26 cellular contexts compared by ENCODE assay signal in the genomic region with DNA sequence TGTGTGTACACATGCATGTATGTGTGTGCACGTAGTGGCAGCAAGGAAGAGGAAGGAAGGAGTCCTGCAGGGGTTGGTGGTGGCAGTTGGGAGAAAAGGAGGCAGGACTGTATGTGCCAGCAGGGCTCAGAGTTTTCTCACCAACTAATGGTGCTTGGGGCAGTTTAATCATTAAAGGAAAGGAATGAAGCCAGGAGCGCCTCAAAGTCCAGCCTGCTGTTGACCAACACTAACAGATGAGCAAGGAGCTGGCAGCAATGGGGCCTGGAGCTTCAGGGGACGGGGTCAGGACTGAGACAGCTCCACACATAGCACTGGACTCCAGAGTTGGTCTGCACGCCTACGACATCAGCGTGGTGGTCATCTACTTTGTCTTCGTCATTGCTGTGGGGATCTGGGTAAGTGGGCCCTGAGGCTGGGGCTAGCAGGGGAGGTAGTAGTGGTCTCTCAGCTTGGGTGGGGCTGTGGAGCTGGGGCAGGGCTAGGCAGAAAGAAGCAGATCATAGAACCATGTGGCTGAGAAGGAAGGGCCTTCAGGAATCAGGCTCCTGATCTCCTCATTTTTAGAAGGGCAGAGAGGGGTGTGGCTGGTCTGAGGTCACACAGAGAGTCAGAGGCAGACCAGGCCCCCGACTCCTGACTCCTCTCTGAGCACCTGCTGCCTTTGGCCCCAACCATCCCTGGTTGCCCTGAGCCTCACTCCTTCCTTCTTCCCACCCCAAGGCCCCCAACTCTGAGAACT. TPM values are rescaled to one million over a fixed set of nuclear protein-coding genes. Genes with fewer than 3 reads are reported as not detected.
DNase-seq lines count a peak whose midpoint lies in the region; ATAC-seq and TF ChIP-seq lines count a peak whose summit lies in the region.
"Had no signal": no experiment of that assay in that cellular context is flagged by ENCODE, and none has a peak within 500 bp of the region (broad histone marks: within the 10 kb centered on the region; RNA-seq: fewer than 3 reads in every experiment).

Gene SLC5A9, plus strand, starts transcription at position 216 of the 742 bp plus-strand sequence. Its CDS starts 21 bp downstream, at position 237.

- no peak for DNase-seq in activated naive CD8-positive, alpha-beta T cell treated with anti-CD3 and anti-CD28 coated beads, Interleukin-2, amount 10 ng/mL, durations not matched to agents 7 days and 5 days
- no peak for DNase-seq in activated naive CD8-positive, alpha-beta T cell treated with anti-CD3 and anti-CD28 coated beads, Interleukin-2, amount 50 U/mL, for 24 hours
- DNase-seq in kidney tubule cell (ENCODE audit: low spot score) (peak; percentile 72), mucosa of gallbladder (ENCODE audit: low spot score) (peak; percentile 83), omental fat pad (ENCODE audit: low spot score) (no peak), DMS114 treated with DMSO at 0.1 percent for 48 hours (lab: John Stamatoyannopoulos, UW; ENCODE audit: unreplicated experiment) (no peak)
- DNase-seq: activated CD4-positive, alpha-beta T cell treated with anti-CD3 and anti-CD28 coated beads, Interleukin-2, amount 10 ng/mL, durations not matched to agents 24 days and 14 days; activated naive CD4-positive, alpha-beta T cell treated with anti-CD3 and anti-CD28 coated beads for 36 hours; activated T-cell treated with anti-CD3 and anti-CD28 coated beads, Interleukin-2, amount 50 U/mL, for 48 hours; amygdala; CD8-positive, alpha-beta T cell; cortex of kidney; GDM1; Karpas-422; natural killer cell; NCI-H187 treated with DMSO at 0.1 percent for 48 hours; ovary; SK-N-SH; T-helper 2 cell; thyroid gland had no signal

- H3K36me3 Mint-ChIP-seq in activated naive CD8-positive, alpha-beta T cell treated with anti-CD3 and anti-CD28 coated beads, Interleukin-2, amount 10 ng/mL, durations not matched to agents 7 days and 5 days = peaks cover 2% of the 10 kb centered on the region
- no peaks in the 10 kb centered on the region for H3K36me3 Mint-ChIP-seq in activated naive CD8-positive, alpha-beta T cell treated with anti-CD3 and anti-CD28 coated beads, Interleukin-2, amount 50 U/mL, for 24 hours (ENCODE audit: low read depth)
- H3K36me3 Mint-ChIP-seq: CD8-positive, alpha-beta T cell; mesothelial cell of epicardium; natural killer cell had no signal

- no peak within 1 kb of the TSS for H3K4me3 Mint-ChIP-seq in activated naive CD8-positive, alpha-beta T cell treated with anti-CD3 and anti-CD28 coated beads, Interleukin-2, amount 10 ng/mL, durations not matched to agents 7 days and 5 days
- no peak within 1 kb of the TSS for H3K4me3 Mint-ChIP-seq in activated naive CD8-positive, alpha-beta T cell treated with anti-CD3 and anti-CD28 coated beads, Interleukin-2, amount 50 U/mL, for 24 hours
- H3K4me3 Mint-ChIP-seq: activated CD4-positive, alpha-beta T cell treated with anti-CD3 and anti-CD28 coated beads, Interleukin-2, amount 10 ng/mL, durations not matched to agents 24 days and 14 days; activated naive CD4-positive, alpha-beta T cell treated with anti-CD3 and anti-CD28 coated beads for 36 hours; CD8-positive, alpha-beta T cell; GM23338; mesothelial cell of epicardium; natural killer cell; stimulated activated naive CD8-positive, alpha-beta T cell treated with anti-CD3 and anti-CD28 coated beads, Interleukin-15, Interleukin-2, amounts not matched to agents 100 ng/mL and 50 ng/mL, for 24 hours had no signal

- no peak for ATAC-seq in activated naive CD8-positive, alpha-beta T cell treated with anti-CD3 and anti-CD28 coated beads, Interleukin-2, amount 10 ng/mL, durations not matched to agents 7 days and 5 days (ENCODE audit: low read depth)
- ATAC-seq in activated naive CD8-positive, alpha-beta T cell treated with anti-CD3 and anti-CD28 coated beads, Interleukin-2, amount 50 U/mL, for 24 hours = no peak
- ATAC-seq in omental fat pad (ENCODE audit: low FRiP score) (no peak), HG03439 (IDR thresholded peaks at IDR 0.05; ENCODE audit: unreplicated experiment) (no peak), GM18517 (IDR thresholded peaks at IDR 0.05; ENCODE audit: unreplicated experiment) (no peak)
- ATAC-seq: CD8-positive, alpha-beta T cell; gastroesophageal sphincter; GM23338; natural killer cell had no signal

- peaks cover 3% of the 10 kb centered on the region for H3K4me1 Mint-ChIP-seq in activated naive CD8-positive, alpha-beta T cell treated with anti-CD3 and anti-CD28 coated beads, Interleukin-2, amount 10 ng/mL, durations not matched to agents 7 days and 5 days
- H3K4me1 Mint-ChIP-seq in activated naive CD8-positive, alpha-beta T cell treated with anti-CD3 and anti-CD28 coated beads, Interleukin-2, amount 50 U/mL, for 24 hours = no peaks in the 10 kb centered on the region
- H3K4me1 Mint-ChIP-seq: activated CD4-positive, alpha-beta T cell treated with anti-CD3 and anti-CD28 coated beads, Interleukin-2, amount 10 ng/mL, durations not matched to agents 24 days and 14 days; mesothelial cell of epicardium had no signal

- POLR2A ChIA-PET in activated naive CD8-positive, alpha-beta T cell treated with anti-CD3 and anti-CD28 coated beads, Interleukin-2, amount 10 ng/mL, durations not matched to agents 7 days and 5 days (lab: Charles Lee) = no interaction called here

- H3K27ac Mint-ChIP-seq in activated naive CD8-positive, alpha-beta T cell treated with anti-CD3 and anti-CD28 coated beads, Interleukin-2, amount 10 ng/mL, durations not matched to agents 7 days and 5 days = peak within 1 kb of the TSS; percentile 22
- no peak within 1 kb of the TSS for H3K27ac Mint-ChIP-seq in activated naive CD8-positive, alpha-beta T cell treated with anti-CD3 and anti-CD28 coated beads, Interleukin-2, amount 50 U/mL, for 24 hours
- H3K27ac Mint-ChIP-seq: activated CD4-positive, alpha-beta T cell treated with anti-CD3 and anti-CD28 coated beads, Interleukin-2, amount 10 ng/mL, durations not matched to agents 24 days and 14 days; activated naive CD4-positive, alpha-beta T cell treated with anti-CD3 and anti-CD28 coated beads for 36 hours; CD8-positive, alpha-beta T cell; GM23338; mesothelial cell of epicardium; stimulated activated naive CD8-positive, alpha-beta T cell treated with anti-CD3 and anti-CD28 coated beads, Interleukin-15, Interleukin-2, amounts not matched to agents 100 ng/mL and 50 ng/mL, for 24 hours had no signal

- peaks cover 5% of the 10 kb centered on the region for H3K27me3 Mint-ChIP-seq in activated naive CD8-positive, alpha-beta T cell treated with anti-CD3 and anti-CD28 coated beads, Interleukin-2, amount 10 ng/mL, durations not matched to agents 7 days and 5 days
- H3K27me3 Mint-ChIP-seq in activated naive CD8-positive, alpha-beta T cell treated with anti-CD3 and anti-CD28 coated beads, Interleukin-2, amount 50 U/mL, for 24 hours = no peaks in the 10 kb centered on the region
- H3K27me3 Mint-ChIP-seq: activated CD4-positive, alpha-beta T cell treated with anti-CD3 and anti-CD28 coated beads, Interleukin-2, amount 10 ng/mL, durations not matched to agents 24 days and 14 days; stimulated activated naive CD8-positive, alpha-beta T cell treated with anti-CD3 and anti-CD28 coated beads, Interleukin-15, Interleukin-2, amounts not matched to agents 100 ng/mL and 50 ng/mL, for 24 hours had no signal

- no peaks in the 10 kb centered on the region for H3K9me3 Mint-ChIP-seq in activated naive CD8-positive, alpha-beta T cell treated with anti-CD3 and anti-CD28 coated beads, Interleukin-2, amount 10 ng/mL, durations not matched to agents 7 days and 5 days
- no peaks in the 10 kb centered on the region for H3K9me3 Mint-ChIP-seq in activated naive CD8-positive, alpha-beta T cell treated with anti-CD3 and anti-CD28 coated beads, Interleukin-2, amount 50 U/mL, for 24 hours
- H3K9me3 Mint-ChIP-seq: activated CD4-positive, alpha-beta T cell treated with anti-CD3 and anti-CD28 coated beads, Interleukin-2, amount 10 ng/mL, durations not matched to agents 24 days and 14 days; activated naive CD4-positive, alpha-beta T cell treated with anti-CD3 and anti-CD28 coated beads for 36 hours; CD8-positive, alpha-beta T cell; GM23338; mesothelial cell of epicardium; natural killer cell; stimulated activated naive CD8-positive, alpha-beta T cell treated with anti-CD3 and anti-CD28 coated beads, Interleukin-15, Interleukin-2, amounts not matched to agents 100 ng/mL and 50 ng/mL, for 24 hours had no signal

- TF ChIP-seq CTCF in omental fat pad (IDR thresholded peaks at IDR 0.05) = no peak

RNA-seq across cellular contexts. Expression of gene SLC5A9, which starts in this region (rescaled TPM):
- not detected for total RNA-seq in activated naive CD8-positive, alpha-beta T cell treated with anti-CD3 and anti-CD28 coated beads, Interleukin-2, amount 10 ng/mL, durations not matched to agents 7 days and 5 days
- total RNA-seq in mucosa of gallbladder (15.2 TPM), omental fat pad (under 1 TPM in 2 of 4 donors, not detected in 2; 0.12 to 0.47 TPM)
- total RNA-seq: activated CD4-positive, alpha-beta T cell treated with anti-CD3 and anti-CD28 coated beads, Interleukin-2, amount 10 ng/mL, durations not matched to agents 24 days and 14 days; activated naive CD4-positive, alpha-beta T cell treated with anti-CD3 and anti-CD28 coated beads for 36 hours; CD8-positive, alpha-beta T cell; natural killer cell; thyroid gland had no signal

Comparison
In these comparisons a context has a peak if more than half of its experiments do, and no peak if none do; other contexts are left out.
1. RNA of gene SLC5A9 (total RNA-seq): 15.2 TPM in mucosa of gallbladder (single experiment); 0.12 to 0.47 TPM in omental fat pad and not detected in activated naive CD8-positive, alpha-beta T cell treated with anti-CD3 and anti-CD28 coated beads, Interleukin-2, amount 10 ng/mL, durations not matched to agents 7 days and 5 days; every median in the first group is over 10 times any median in the second.
2. DNase-seq: peak in kidney tubule cell (single experiment) and mucosa of gallbladder (single experiment); none in activated naive CD8-positive, alpha-beta T cell treated with anti-CD3 and anti-CD28 coated beads, Interleukin-2, amount 10 ng/mL, durations not matched to agents 7 days and 5 days (single experiment), activated naive CD8-positive, alpha-beta T cell treated with anti-CD3 and anti-CD28 coated beads, Interleukin-2, amount 50 U/mL, for 24 hours (single experiment), omental fat pad (single experiment) and DMS114 treated with DMSO at 0.1 percent for 48 hours (single experiment).